ENCODE assay signal across 12 cellular contexts in the genomic region with DNA sequence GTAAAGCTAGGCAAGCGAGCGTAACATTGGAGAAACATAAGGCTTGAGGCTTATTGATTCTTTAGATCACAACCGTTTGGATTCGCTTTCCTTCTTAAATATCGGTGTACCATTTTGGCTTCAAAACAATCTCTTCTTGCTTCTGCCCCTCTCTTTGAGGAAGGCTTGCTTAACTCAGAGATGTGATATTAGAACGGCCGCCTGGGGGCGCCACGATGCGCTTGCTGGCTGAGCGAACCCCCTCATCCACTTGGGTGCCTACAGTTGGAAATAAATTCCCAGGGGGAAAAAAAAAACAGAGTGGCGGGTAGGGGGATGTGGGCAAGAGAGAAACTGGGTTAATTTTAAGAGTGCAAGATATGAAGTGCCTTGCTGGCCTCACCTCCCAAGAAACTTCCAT.
A peak's percentile ranks its signal among the peaks of the same experiment; 100 is the strongest.
DNase-seq lines count a peak whose midpoint lies in the region; ATAC-seq and TF ChIP-seq lines count a peak whose summit lies in the region.
"Had no signal": no experiment of that assay in that cellular context is flagged by ENCODE, and none has a peak within 500 bp of the region (broad histone marks: within the 10 kb centered on the region; RNA-seq: fewer than 3 reads in every experiment).

No MANE protein-coding gene starts in this region.

- no peaks in the 10 kb centered on the region for H4K20me1 ChIP-seq in SK-N-SH (ENCODE audit: insufficient read depth)
- H4K20me1 ChIP-seq in OCI-LY1 (ENCODE audit: insufficient read depth, low read length), result no peaks in the 10 kb centered on the region

- peaks cover 0 to 17% of the 10 kb centered on the region in 2 experiments; a peak in 1 of 4 replicates for H3K4me1 ChIP-seq in SK-N-SH (ENCODE audit: control insufficient read depth in 1 of 2, insufficient read depth in 2 of 2, low read depth in 1 of 2, low read length in 1 of 2)
- H3K4me1 ChIP-seq in OCI-LY1 (ENCODE audit: insufficient read depth, low read length, severe bottlenecking), result no peaks in the 10 kb centered on the region
- H3K4me1 ChIP-seq: pancreas had no signal

- H3F3A ChIP-seq in SK-N-SH (replicated peaks; ENCODE audit: insufficient read depth) (no peaks in the 10 kb centered on the region), OCI-LY1 (ENCODE audit: insufficient read depth, low read length) (no peaks in the 10 kb centered on the region)

- H3K4me2 ChIP-seq in SK-N-SH, result no peak overlapping the region
- H3K4me2 ChIP-seq in OCI-LY1 (ENCODE audit: low read length), result no peak overlapping the region

- TF ChIP-seq RAD21 in SK-N-SH (IDR thresholded peaks at IDR 0.05; ENCODE audit: low read length), result no peak

- WGBS in SK-N-SH (ENCODE audit: low lambda C conversion rate), result 96% methylated on average over 12 of the region's 12 CpGs

- POLR2A ChIA-PET in SK-N-SH (lab: Yijun Ruan, JAX), result no interaction called here

- TF ChIP-seq CTCF in SK-N-SH (IDR thresholded peaks at IDR 0.05), result peak; percentile 48
- peak; percentile 46 for TF ChIP-seq CTCF in OCI-LY1 (IDR thresholded peaks at IDR 0.05; ENCODE audit: low read length)
- peak; percentile 3 for TF ChIP-seq CTCF in epithelial cell of esophagus (IDR thresholded peaks at IDR 0.05; ENCODE audit: insufficient read depth, low read depth, low read length, missing control alignments)
- peak; percentile 39 for TF ChIP-seq CTCF in retinal pigment epithelial cell (conservative IDR thresholded peaks at IDR 0.05; ENCODE audit: low read depth, low read length)

- H3K4me3 ChIP-seq in SK-N-SH (ENCODE audit: low read depth in 2 of 2, low read length in 1 of 2), result no peak overlapping the region; a peak in 1 of 4 replicates
- H3K4me3 ChIP-seq in OCI-LY1 (ENCODE audit: low read depth, low read length, poor library complexity, severe bottlenecking), result no peak overlapping the region
- no peak overlapping the region for H3K4me3 ChIP-seq in epithelial cell of esophagus (ENCODE audit: low read length)
- no peak overlapping the region for H3K4me3 ChIP-seq in retinal pigment epithelial cell (ENCODE audit: low read length)
- H3K4me3 ChIP-seq: pancreas had no signal

- H3K27me3 ChIP-seq in SK-N-SH (ENCODE audit: insufficient read depth) (no peaks in the 10 kb centered on the region), OCI-LY1 (ENCODE audit: insufficient read depth, low read length) (no peaks in the 10 kb centered on the region)
- H3K27me3 ChIP-seq: pancreas had no signal

- DNase-seq in SK-N-SH (no peak), epithelial cell of esophagus (ENCODE audit: low read depth) (no peak), retinal pigment epithelial cell (ENCODE audit: low read depth) (no peak)
- no peak for DNase-seq in activated CD4-positive, alpha-beta T cell treated with anti-CD3 and anti-CD28 coated beads for 48 hours
- DNase-seq: activated CD8-positive, alpha-beta memory T cell treated with anti-CD3 and anti-CD28 coated beads, Interleukin-2, amount 50 U/mL, for 4 hours; hippocampal formation; pancreas had no signal

- no peaks in the 10 kb centered on the region for H3K9me3 ChIP-seq in SK-N-SH
- no peaks in the 10 kb centered on the region for H3K9me3 ChIP-seq in OCI-LY1 (ENCODE audit: low read length)
- H3K9me3 ChIP-seq: pancreas had no signal

- H3K27ac ChIP-seq in SK-N-SH (ENCODE audit: low read depth in 2 of 2, low read length in 1 of 2), result no peak overlapping the region
- no peak overlapping the region for H3K27ac ChIP-seq in OCI-LY1 (ENCODE audit: low read depth, low read length, poor library complexity, severe bottlenecking)
- H3K27ac ChIP-seq: pancreas had no signal

- no peak overlapping the region for H3K9ac ChIP-seq in SK-N-SH
- H3K9ac ChIP-seq in OCI-LY1 (ENCODE audit: low read length), result no peak overlapping the region

- no peak for TF ChIP-seq EP300 in SK-N-SH (IDR thresholded peaks at IDR 0.05; ENCODE audit: borderline replicate concordance in 1 of 2, low read depth in 1 of 2, low read length in 1 of 2)

- CTCF ChIA-PET in SK-N-SH (lab: Yijun Ruan, JAX), result interaction anchor here (1.7 to 4.2 kb wide), 5 partner anchors 8 to 429 kb away, joined by 4 to 23 read pairs (median 20); no protein-coding TSS in a partner anchor

- H2AFZ ChIP-seq in SK-N-SH (ENCODE audit: low read depth), result no peak overlapping the region
- no peak overlapping the region for H2AFZ ChIP-seq in OCI-LY1 (ENCODE audit: low read length)

- H3K79me2 ChIP-seq in SK-N-SH (ENCODE audit: insufficient read depth) (no peaks in the 10 kb centered on the region), OCI-LY1 (ENCODE audit: insufficient read depth, low read length) (no peaks in the 10 kb centered on the region)

- H3K36me3 ChIP-seq in SK-N-SH (replicated peaks in 1 of 2; ENCODE audit: control insufficient read depth in 1 of 2, insufficient read depth in 2 of 2, low read length in 1 of 2) (peaks cover 59 to 86% of the 10 kb centered on the region in 2 experiments), OCI-LY1 (ENCODE audit: insufficient read depth, low read length) (no peaks in the 10 kb centered on the region)
- H3K36me3 ChIP-seq: pancreas had no signal

- ATAC-seq in SK-N-SH treated with all-trans-retinoic acid at 6 μM for 48 hours (no peak), GM21619 (IDR thresholded peaks at IDR 0.05; ENCODE audit: unreplicated experiment) (no peak), GM18870 (IDR thresholded peaks at IDR 0.05; ENCODE audit: unreplicated experiment) (no peak)
- ATAC-seq: pancreas; stimulated activated effector memory CD8-positive, alpha-beta T cell treated with anti-CD3 and anti-CD28 coated beads, Interleukin-12 subunit alpha, Interleukin-12 subunit beta, amount 100 ng/mL, for 72 hours had no signal

- no peaks in the 10 kb centered on the region for H3K9me2 ChIP-seq in SK-N-SH
- no peaks in the 10 kb centered on the region for H3K9me2 ChIP-seq in OCI-LY1 (ENCODE audit: low read depth, low read length)

TF ChIP-seq in SK-N-SH, 30 proteins besides CTCF, POLR2A, EP300 and RAD21:
- TF ChIP-seq GATA2 (CRISPR knock-in tag; IDR thresholded peaks at IDR 0.05), result no peak
- 0 out of 2 replicates have a peak, but pooled peaks have one; percentile 4 for TF ChIP-seq SMC3 (IDR thresholded peaks at IDR 0.05; ENCODE audit: low read depth, low read length)
- no peak for TF ChIP-seq TEAD4 (IDR thresholded peaks at IDR 0.05; ENCODE audit: borderline replicate concordance, insufficient read depth)
- TF ChIP-seq MXI1 (IDR thresholded peaks at IDR 0.05; ENCODE audit: low read depth, low read length), result no peak
- TF ChIP-seq RXRA (IDR thresholded peaks at IDR 0.05; ENCODE audit: borderline replicate concordance, low read depth), result no peak
- TF ChIP-seq YY1 (IDR thresholded peaks at IDR 0.05; ENCODE audit: low read depth), result no peak
- TF ChIP-seq, protein P1, sequence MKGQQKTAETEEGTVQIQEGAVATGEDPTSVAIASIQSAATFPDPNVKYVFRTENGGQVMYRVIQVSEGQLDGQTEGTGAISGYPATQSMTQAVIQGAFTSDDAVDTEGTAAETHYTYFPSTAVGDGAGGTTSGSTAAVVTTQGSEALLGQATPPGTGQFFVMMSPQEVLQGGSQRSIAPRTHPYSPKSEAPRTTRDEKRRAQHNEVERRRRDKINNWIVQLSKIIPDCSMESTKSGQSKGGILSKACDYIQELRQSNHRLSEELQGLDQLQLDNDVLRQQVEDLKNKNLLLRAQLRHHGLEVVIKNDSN (IDR thresholded peaks at IDR 0.05; ENCODE audit: borderline replicate concordance, low read depth), result no peak

TF ChIP-seq in SK-N-SH treated with all-trans-retinoic acid at 6 μM for 48 hours, 23 proteins besides CTCF, POLR2A, EP300 and RAD21:
- TF ChIP-seq ZC3H10 (CRISPR knock-in tag; IDR thresholded peaks at IDR 0.05) (no peak), TCF4 (CRISPR knock-in tag; IDR thresholded peaks at IDR 0.05; ENCODE audit: borderline replicate concordance) (no peak), BACH2 (CRISPR knock-in tag; IDR thresholded peaks at IDR 0.05; ENCODE audit: borderline replicate concordance) (no peak), ARNTL (CRISPR knock-in tag; IDR thresholded peaks at IDR 0.05; ENCODE audit: borderline replicate concordance, low read depth) (no peak), PPARA (CRISPR knock-in tag; IDR thresholded peaks at IDR 0.05; ENCODE audit: borderline replicate concordance) (no peak)
- TF ChIP-seq, protein P2, sequence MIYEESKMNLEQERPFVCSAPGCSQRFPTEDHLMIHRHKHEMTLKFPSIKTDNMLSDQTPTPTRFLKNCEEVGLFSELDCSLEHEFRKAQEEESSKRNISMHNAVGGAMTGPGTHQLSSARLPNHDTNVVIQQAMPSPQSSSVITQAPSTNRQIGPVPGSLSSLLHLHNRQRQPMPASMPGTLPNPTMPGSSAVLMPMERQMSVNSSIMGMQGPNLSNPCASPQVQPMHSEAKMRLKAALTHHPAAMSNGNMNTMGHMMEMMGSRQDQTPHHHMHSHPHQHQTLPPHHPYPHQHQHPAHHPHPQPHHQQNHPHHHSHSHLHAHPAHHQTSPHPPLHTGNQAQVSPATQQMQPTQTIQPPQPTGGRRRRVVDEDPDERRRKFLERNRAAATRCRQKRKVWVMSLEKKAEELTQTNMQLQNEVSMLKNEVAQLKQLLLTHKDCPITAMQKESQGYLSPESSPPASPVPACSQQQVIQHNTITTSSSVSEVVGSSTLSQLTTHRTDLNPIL (CRISPR knock-in tag; IDR thresholded peaks at IDR 0.05; ENCODE audit: low read depth), result no peak
